In genomic region chr1:182235952-182236650, GRCh38 we compare ENCODE assay signal across 1 cellular context.
TF ChIP-seq lines count a peak whose summit lies in the region.

No MANE protein-coding gene starts in this region.

TF ChIP-seq in K562, 482 proteins besides CTCF, POLR2A, EP300 and RAD21 (continued from another document and continues in another):
- TF ChIP-seq MCM2 (IDR thresholded peaks at IDR 0.05; ENCODE audit: low read depth) (no peak), SETDB1 (IDR thresholded peaks at IDR 0.05; ENCODE audit: low read length) (no peak), ZNF639 (CRISPR knock-in tag; conservative IDR thresholded peaks at IDR 0.05 in 1 of 2, IDR thresholded peaks at IDR 0.05 in 1 of 2) (peak in 1 of 2 experiments; percentile 81; a peak in 2 of 4 replicates), ZBED1 (IDR thresholded peaks at IDR 0.05) (no peak), MTA3 (IDR thresholded peaks at IDR 0.05; ENCODE audit: borderline replicate concordance) (peak; percentile 68), PHB2 (IDR thresholded peaks at IDR 0.05; ENCODE audit: low read depth) (no peak), ZNF717 (CRISPR knock-in tag; IDR thresholded peaks at IDR 0.05) (no peak), KAT7 (CRISPR knock-in tag; IDR thresholded peaks at IDR 0.05; ENCODE audit: borderline replicate concordance) (no peak), MIER1 (IDR thresholded peaks at IDR 0.05; ENCODE audit: low read depth) (no peak), RREB1 (CRISPR knock-in tag; IDR thresholded peaks at IDR 0.05) (no peak), NONO (IDR thresholded peaks at IDR 0.05; ENCODE audit: low read depth in 2 of 2, low read length in 1 of 2) (peak in 1 of 2 experiments; percentile 40; a peak in 1 of 4 replicates), ZNF696 (CRISPR knock-in tag; conservative IDR thresholded peaks at IDR 0.05) (no peak), NFYB (IDR thresholded peaks at IDR 0.05; ENCODE audit: extremely low read depth, insufficient read length) (no peak), KAT8 (IDR thresholded peaks at IDR 0.05; ENCODE audit: low read depth) (no peak), ZSCAN29 (IDR thresholded peaks at IDR 0.05) (no peak), CBX8 (IDR thresholded peaks at IDR 0.05; ENCODE audit: borderline replicate concordance, extremely low read depth, low read depth, low read length, poor library complexity, severe bottlenecking) (no peak), ATF7 (IDR thresholded peaks at IDR 0.05) (peak; percentile 95), SFPQ (IDR thresholded peaks at IDR 0.05; ENCODE audit: low read depth, low read length) (no peak), SMARCC2 (IDR thresholded peaks at IDR 0.05; ENCODE audit: low read depth) (peak; percentile 89), ZNF23 (CRISPR knock-in tag; IDR thresholded peaks at IDR 0.05) (no peak), ADNP (tag; IDR thresholded peaks at IDR 0.05) (peak; percentile 26; the same call in 1 of the 2 replicates), SNRNP70 (optimal IDR thresholded peaks at IDR 0.05; ENCODE audit: low read depth, low read length) (no peak), ZFP1 (CRISPR knock-in tag; IDR thresholded peaks at IDR 0.05) (no peak), DIDO1 (tag; IDR thresholded peaks at IDR 0.05; ENCODE audit: low read depth) (no peak), ARID3A (IDR thresholded peaks at IDR 0.05; ENCODE audit: borderline replicate concordance, low read depth, low read length) (0 out of 2 replicates have a peak, but pooled peaks have one; percentile 79), FOXJ2 (tag; IDR thresholded peaks at IDR 0.05) (peak; percentile 57; the same call in 1 of the 2 replicates), NR4A1 (CRISPR knock-in tag; IDR thresholded peaks at IDR 0.05) (no peak), NR4A1 (tag; IDR thresholded peaks at IDR 0.05) (peak; percentile 72; the same call in 1 of the 2 replicates), HCFC1 (IDR thresholded peaks at IDR 0.05; ENCODE audit: low read depth, low read length) (no peak), CSDE1 (IDR thresholded peaks at IDR 0.05) (no peak), HNRNPK (IDR thresholded peaks at IDR 0.05; ENCODE audit: low read depth, low read length, poor library complexity, severe bottlenecking) (no peak), ZFX (CRISPR knock-in tag; IDR thresholded peaks at IDR 0.05) (peak; percentile 82), ETV5 (CRISPR knock-in tag; IDR thresholded peaks at IDR 0.05; ENCODE audit: low read depth) (0 out of 2 replicates have a peak, but pooled peaks have one; percentile 49), ZNF584 (CRISPR knock-in tag; IDR thresholded peaks at IDR 0.05; ENCODE audit: low read depth) (no peak), NCOA2 (IDR thresholded peaks at IDR 0.05; ENCODE audit: partially characterized antibody in 2 of 2) (peak in 1 of 2 experiments; percentile 27), PHB (CRISPR knock-in tag; IDR thresholded peaks at IDR 0.05) (no peak), PRPF4 (IDR thresholded peaks at IDR 0.05; ENCODE audit: insufficient read depth, low read depth, low read length, poor library complexity, severe bottlenecking) (no peak)
- TF ChIP-seq, protein P1, sequence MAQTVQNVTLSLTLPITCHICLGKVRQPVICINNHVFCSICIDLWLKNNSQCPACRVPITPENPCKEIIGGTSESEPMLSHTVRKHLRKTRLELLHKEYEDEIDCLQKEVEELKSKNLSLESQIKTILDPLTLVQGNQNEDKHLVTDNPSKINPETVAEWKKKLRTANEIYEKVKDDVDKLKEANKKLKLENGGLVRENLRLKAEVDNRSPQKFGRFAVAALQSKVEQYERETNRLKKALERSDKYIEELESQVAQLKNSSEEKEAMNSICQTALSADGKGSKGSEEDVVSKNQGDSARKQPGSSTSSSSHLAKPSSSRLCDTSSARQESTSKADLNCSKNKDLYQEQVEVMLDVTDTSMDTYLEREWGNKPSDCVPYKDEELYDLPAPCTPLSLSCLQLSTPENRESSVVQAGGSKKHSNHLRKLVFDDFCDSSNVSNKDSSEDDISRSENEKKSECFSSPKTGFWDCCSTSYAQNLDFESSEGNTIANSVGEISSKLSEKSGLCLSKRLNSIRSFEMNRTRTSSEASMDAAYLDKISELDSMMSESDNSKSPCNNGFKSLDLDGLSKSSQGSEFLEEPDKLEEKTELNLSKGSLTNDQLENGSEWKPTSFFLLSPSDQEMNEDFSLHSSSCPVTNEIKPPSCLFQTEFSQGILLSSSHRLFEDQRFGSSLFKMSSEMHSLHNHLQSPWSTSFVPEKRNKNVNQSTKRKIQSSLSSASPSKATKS (CRISPR knock-in tag; IDR thresholded peaks at IDR 0.05): no peak
- TF ChIP-seq, protein P2, sequence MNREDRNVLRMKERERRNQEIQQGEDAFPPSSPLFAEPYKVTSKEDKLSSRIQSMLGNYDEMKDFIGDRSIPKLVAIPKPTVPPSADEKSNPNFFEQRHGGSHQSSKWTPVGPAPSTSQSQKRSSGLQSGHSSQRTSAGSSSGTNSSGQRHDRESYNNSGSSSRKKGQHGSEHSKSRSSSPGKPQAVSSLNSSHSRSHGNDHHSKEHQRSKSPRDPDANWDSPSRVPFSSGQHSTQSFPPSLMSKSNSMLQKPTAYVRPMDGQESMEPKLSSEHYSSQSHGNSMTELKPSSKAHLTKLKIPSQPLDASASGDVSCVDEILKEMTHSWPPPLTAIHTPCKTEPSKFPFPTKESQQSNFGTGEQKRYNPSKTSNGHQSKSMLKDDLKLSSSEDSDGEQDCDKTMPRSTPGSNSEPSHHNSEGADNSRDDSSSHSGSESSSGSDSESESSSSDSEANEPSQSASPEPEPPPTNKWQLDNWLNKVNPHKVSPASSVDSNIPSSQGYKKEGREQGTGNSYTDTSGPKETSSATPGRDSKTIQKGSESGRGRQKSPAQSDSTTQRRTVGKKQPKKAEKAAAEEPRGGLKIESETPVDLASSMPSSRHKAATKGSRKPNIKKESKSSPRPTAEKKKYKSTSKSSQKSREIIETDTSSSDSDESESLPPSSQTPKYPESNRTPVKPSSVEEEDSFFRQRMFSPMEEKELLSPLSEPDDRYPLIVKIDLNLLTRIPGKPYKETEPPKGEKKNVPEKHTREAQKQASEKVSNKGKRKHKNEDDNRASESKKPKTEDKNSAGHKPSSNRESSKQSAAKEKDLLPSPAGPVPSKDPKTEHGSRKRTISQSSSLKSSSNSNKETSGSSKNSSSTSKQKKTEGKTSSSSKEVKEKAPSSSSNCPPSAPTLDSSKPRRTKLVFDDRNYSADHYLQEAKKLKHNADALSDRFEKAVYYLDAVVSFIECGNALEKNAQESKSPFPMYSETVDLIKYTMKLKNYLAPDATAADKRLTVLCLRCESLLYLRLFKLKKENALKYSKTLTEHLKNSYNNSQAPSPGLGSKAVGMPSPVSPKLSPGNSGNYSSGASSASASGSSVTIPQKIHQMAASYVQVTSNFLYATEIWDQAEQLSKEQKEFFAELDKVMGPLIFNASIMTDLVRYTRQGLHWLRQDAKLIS (CRISPR knock-in tag; IDR thresholded peaks at IDR 0.05): no peak
- TF ChIP-seq, protein P3, sequence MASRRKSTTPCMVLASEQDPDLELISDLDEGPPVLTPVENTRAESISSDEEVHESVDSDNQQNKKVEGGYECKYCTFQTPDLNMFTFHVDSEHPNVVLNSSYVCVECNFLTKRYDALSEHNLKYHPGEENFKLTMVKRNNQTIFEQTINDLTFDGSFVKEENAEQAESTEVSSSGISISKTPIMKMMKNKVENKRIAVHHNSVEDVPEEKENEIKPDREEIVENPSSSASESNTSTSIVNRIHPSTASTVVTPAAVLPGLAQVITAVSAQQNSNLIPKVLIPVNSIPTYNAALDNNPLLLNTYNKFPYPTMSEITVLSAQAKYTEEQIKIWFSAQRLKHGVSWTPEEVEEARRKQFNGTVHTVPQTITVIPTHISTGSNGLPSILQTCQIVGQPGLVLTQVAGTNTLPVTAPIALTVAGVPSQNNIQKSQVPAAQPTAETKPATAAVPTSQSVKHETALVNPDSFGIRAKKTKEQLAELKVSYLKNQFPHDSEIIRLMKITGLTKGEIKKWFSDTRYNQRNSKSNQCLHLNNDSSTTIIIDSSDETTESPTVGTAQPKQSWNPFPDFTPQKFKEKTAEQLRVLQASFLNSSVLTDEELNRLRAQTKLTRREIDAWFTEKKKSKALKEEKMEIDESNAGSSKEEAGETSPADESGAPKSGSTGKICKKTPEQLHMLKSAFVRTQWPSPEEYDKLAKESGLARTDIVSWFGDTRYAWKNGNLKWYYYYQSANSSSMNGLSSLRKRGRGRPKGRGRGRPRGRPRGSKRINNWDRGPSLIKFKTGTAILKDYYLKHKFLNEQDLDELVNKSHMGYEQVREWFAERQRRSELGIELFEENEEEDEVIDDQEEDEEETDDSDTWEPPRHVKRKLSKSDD (conservative IDR thresholded peaks at IDR 0.05; ENCODE audit: low read length): no peak
- TF ChIP-seq, protein P4, sequence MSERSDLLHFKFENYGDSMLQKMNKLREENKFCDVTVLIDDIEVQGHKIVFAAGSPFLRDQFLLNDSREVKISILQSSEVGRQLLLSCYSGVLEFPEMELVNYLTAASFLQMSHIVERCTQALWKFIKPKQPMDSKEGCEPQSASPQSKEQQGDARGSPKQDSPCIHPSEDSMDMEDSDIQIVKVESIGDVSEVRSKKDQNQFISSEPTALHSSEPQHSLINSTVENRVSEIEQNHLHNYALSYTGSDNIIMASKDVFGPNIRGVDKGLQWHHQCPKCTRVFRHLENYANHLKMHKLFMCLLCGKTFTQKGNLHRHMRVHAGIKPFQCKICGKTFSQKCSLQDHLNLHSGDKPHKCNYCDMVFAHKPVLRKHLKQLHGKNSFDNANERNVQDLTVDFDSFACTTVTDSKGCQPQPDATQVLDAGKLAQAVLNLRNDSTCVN (CRISPR knock-in tag; IDR thresholded peaks at IDR 0.05): no peak
